8 cellular contexts compared by ENCODE assay signal in genomic region chr2:105143467-105144127, GRCh38.
DNase-seq lines count a peak whose midpoint lies in the region; ATAC-seq, FAIRE-seq and TF ChIP-seq lines count a peak whose summit lies in the region.

No MANE protein-coding gene starts in this region.

- no peaks in the 10 kb centered on the region for H3K9me3 Mint-ChIP-seq in activated naive CD8-positive, alpha-beta T cell treated with anti-CD3 and anti-CD28 coated beads, Interleukin-2, amount 10 ng/mL, durations not matched to agents 7 days and 5 days

- peak; percentile 33 for DNase-seq in GM12892 (ENCODE audit: insufficient read length)
- DNase-seq in NCI-H128 (lab: John Stamatoyannopoulos, UW; ENCODE audit: unreplicated experiment) = peak; percentile 54
- DNase-seq in activated naive CD8-positive, alpha-beta T cell treated with anti-CD3 and anti-CD28 coated beads, Interleukin-2, amount 10 ng/mL, durations not matched to agents 7 days and 5 days = peak; percentile 63
- peak; percentile 77 for DNase-seq in iPS-NIHi7 (ENCODE audit: extremely low spot score)
- DNase-seq in stimulated activated CD4-positive, alpha-beta T cell treated with anti-CD3 and anti-CD28 coated beads, Interleukin-4, amount 100 ng/mL, for 24 hours = peak; percentile 8
- no peak for DNase-seq in AML-193 (lab: John Stamatoyannopoulos, UW)

- H3K36me3 Mint-ChIP-seq in activated naive CD8-positive, alpha-beta T cell treated with anti-CD3 and anti-CD28 coated beads, Interleukin-2, amount 10 ng/mL, durations not matched to agents 7 days and 5 days = no peaks in the 10 kb centered on the region

- no peak for TF ChIP-seq POLR2A in GM12892 (IDR thresholded peaks at IDR 0.05; ENCODE audit: low read depth, low read length)

- ATAC-seq in activated naive CD8-positive, alpha-beta T cell treated with anti-CD3 and anti-CD28 coated beads, Interleukin-2, amount 10 ng/mL, durations not matched to agents 7 days and 5 days (ENCODE audit: low read depth) = peak; percentile 79
- ATAC-seq in GM21381 (IDR thresholded peaks at IDR 0.05; ENCODE audit: unreplicated experiment) = no peak
- ATAC-seq in GM21737 (IDR thresholded peaks at IDR 0.05; ENCODE audit: unreplicated experiment) = no peak

- POLR2A ChIA-PET in activated naive CD8-positive, alpha-beta T cell treated with anti-CD3 and anti-CD28 coated beads, Interleukin-2, amount 10 ng/mL, durations not matched to agents 7 days and 5 days (lab: Charles Lee) = no interaction called here

- peak overlapping the region; percentile 84 for H3K4me3 Mint-ChIP-seq in activated naive CD8-positive, alpha-beta T cell treated with anti-CD3 and anti-CD28 coated beads, Interleukin-2, amount 10 ng/mL, durations not matched to agents 7 days and 5 days

- peaks cover 11% of the 10 kb centered on the region for H3K4me1 Mint-ChIP-seq in activated naive CD8-positive, alpha-beta T cell treated with anti-CD3 and anti-CD28 coated beads, Interleukin-2, amount 10 ng/mL, durations not matched to agents 7 days and 5 days

- FAIRE-seq in GM12892 (lab: Jason Lieb, UNC) = no peak

- peak overlapping the region; percentile 59 for H3K27ac Mint-ChIP-seq in activated naive CD8-positive, alpha-beta T cell treated with anti-CD3 and anti-CD28 coated beads, Interleukin-2, amount 10 ng/mL, durations not matched to agents 7 days and 5 days

- peaks cover 29% of the 10 kb centered on the region for H3K27me3 Mint-ChIP-seq in activated naive CD8-positive, alpha-beta T cell treated with anti-CD3 and anti-CD28 coated beads, Interleukin-2, amount 10 ng/mL, durations not matched to agents 7 days and 5 days

Comparison
In these comparisons a context has a peak if more than half of its experiments do, and no peak if none do; other contexts are left out.
1. DNase-seq: peak in GM12892 (single experiment), NCI-H128 (single experiment), activated naive CD8-positive, alpha-beta T cell treated with anti-CD3 and anti-CD28 coated beads, Interleukin-2, amount 10 ng/mL, durations not matched to agents 7 days and 5 days (single experiment), iPS-NIHi7 (single experiment) and stimulated activated CD4-positive, alpha-beta T cell treated with anti-CD3 and anti-CD28 coated beads, Interleukin-4, amount 100 ng/mL, for 24 hours (single experiment); none in AML-193 (0 of 2).